Comparison of ENCODE assay signal across 8 cellular contexts in genomic region chr2:134120160-134120717, GRCh38.
A peak's percentile ranks its signal among the peaks of the same experiment; 100 is the strongest.
DNase-seq lines count a peak whose midpoint lies in the region; ATAC-seq lines count a peak whose summit lies in the region.

No MANE protein-coding gene starts in this region.

- peak; percentile 7 for ATAC-seq in HG03342 (IDR thresholded peaks at IDR 0.05; ENCODE audit: unreplicated experiment)
- ATAC-seq in activated T-cell treated with anti-CD3 and anti-CD28 coated beads, Interleukin-2, amount 50 U/mL, for 4 hours, result peak; percentile 29 to 44
- peak; percentile 1 for ATAC-seq in Right ventricle myocardium superior (ENCODE audit: poor library complexity)

- peaks cover 51% of the 10 kb centered on the region for H3K4me1 Mint-ChIP-seq in activated T-cell treated with anti-CD3 and anti-CD28 coated beads, Interleukin-2, amount 50 U/mL, for 4 hours (ENCODE audit: low read depth)

- peak overlapping the region; percentile 84 for H3K4me3 Mint-ChIP-seq in activated T-cell treated with anti-CD3 and anti-CD28 coated beads, Interleukin-2, amount 50 U/mL, for 4 hours

- intact Hi-C loops in Right ventricle myocardium superior (cut with DNase I), result loop anchor here (5.0 to 10.0 kb wide), 2 partner anchors 85 to 132 kb away; partner anchors contain the start of gene MGAT5

- H3K36me3 Mint-ChIP-seq in activated T-cell treated with anti-CD3 and anti-CD28 coated beads, Interleukin-2, amount 50 U/mL, for 4 hours (ENCODE audit: insufficient read depth), result no peaks in the 10 kb centered on the region

- DNase-seq in NCI-H146 (lab: John Stamatoyannopoulos, UW), result peak; percentile 52
- DNase-seq in NCI-H146 treated with DMSO at 0.1 percent for 48 hours (lab: John Stamatoyannopoulos, UW; ENCODE audit: unreplicated experiment), result no peak
- peak; percentile 29 for DNase-seq in activated T-cell treated with anti-CD3 and anti-CD28 coated beads, Interleukin-2, amount 50 U/mL, for 4 hours
- DNase-seq in Right ventricle myocardium superior, result peak; percentile 56
- DNase-seq in retina, result peak; percentile 62
- DNase-seq in NCI-H2029 treated with DMSO at 0.1 percent for 48 hours (lab: John Stamatoyannopoulos, UW), result no peak
- DNase-seq in COR-L47 (lab: John Stamatoyannopoulos, UW), result no peak

- no peaks in the 10 kb centered on the region for H3K27me3 Mint-ChIP-seq in activated T-cell treated with anti-CD3 and anti-CD28 coated beads, Interleukin-2, amount 50 U/mL, for 4 hours (ENCODE audit: low read depth)

- no peaks in the 10 kb centered on the region for H3K9me3 Mint-ChIP-seq in activated T-cell treated with anti-CD3 and anti-CD28 coated beads, Interleukin-2, amount 50 U/mL, for 4 hours

Comparison
In these comparisons a context has a peak if more than half of its experiments do, and no peak if none do; other contexts are left out.
1. DNase-seq: peak in NCI-H146 (single experiment), activated T-cell treated with anti-CD3 and anti-CD28 coated beads, Interleukin-2, amount 50 U/mL, for 4 hours (single experiment), Right ventricle myocardium superior (single experiment) and retina (single experiment); none in NCI-H146 treated with DMSO at 0.1 percent for 48 hours (single experiment), NCI-H2029 treated with DMSO at 0.1 percent for 48 hours (single experiment) and COR-L47 (single experiment).
2. Peak in every context shown above with its lines, with median percentiles within 50 percentile points of each other: ATAC-seq.